Comparison of ENCODE assay signal across 8 cellular contexts in genomic region chr12:6662906-6663742, GRCh38. TPM values are rescaled to one million over a fixed set of nuclear protein-coding genes. Genes with fewer than 3 reads are reported as not detected.
DNase-seq lines count a peak whose midpoint lies in the region; FAIRE-seq and TF ChIP-seq lines count a peak whose summit lies in the region.

TSS of gene ING4 (minus strand) at chr12:6663119. CDS start at chr12:6663101, 18 bp downstream.

- no peaks in the 10 kb centered on the region for H3K9me3 ChIP-seq in neuronal stem cell (replicated peaks in 1 of 2; ENCODE audit: control insufficient read depth in 2 of 2, insufficient read depth in 1 of 2, low read depth in 1 of 2, low read length in 2 of 2)

- no peak within 1 kb of the TSS for H3K4ac ChIP-seq in neuronal stem cell (ENCODE audit: low read length)

- peak within 1 kb of the TSS; percentile 82 for H3K9ac ChIP-seq in neuronal stem cell (ENCODE audit: low read depth, low read length, poor library complexity)

- H3K27me3 Mint-ChIP-seq in activated naive CD4-positive, alpha-beta T cell treated with anti-CD3 and anti-CD28 coated beads for 36 hours (ENCODE audit: low read depth), result no peaks in the 10 kb centered on the region

- CTCF ChIA-PET in activated naive CD4-positive, alpha-beta T cell treated with anti-CD3 and anti-CD28 coated beads for 36 hours (lab: Charles Lee), result interaction anchor here (1.1 to 3.0 kb wide), 2 partner anchors 43 to 102 kb away, joined by 6 to 20 read pairs; no protein-coding TSS in a partner anchor

- peak within 1 kb of the TSS; percentile 94 for H3K18ac ChIP-seq in neuronal stem cell (ENCODE audit: low read length)

- no peak within 1 kb of the TSS for H4K8ac ChIP-seq in neuronal stem cell (ENCODE audit: low read depth, low read length)

- H2AK5ac ChIP-seq in neuronal stem cell (ENCODE audit: low read depth, low read length), result peak within 1 kb of the TSS; percentile 3

- intact Hi-C loops in activated naive CD4-positive, alpha-beta T cell treated with anti-CD3 and anti-CD28 coated beads for 36 hours (cut with micrococcal nuclease), result loop anchor here (1.0 kb wide), 12 partner anchors 21 to 307 kb away; partner anchors contain the start of genes CD4, CHD4, COPS7A and EMG1

- peak within 1 kb of the TSS; percentile 86 for H3K4me3 Mint-ChIP-seq in activated naive CD4-positive, alpha-beta T cell treated with anti-CD3 and anti-CD28 coated beads for 36 hours

- no peaks in the 10 kb centered on the region for H3K9me3 Mint-ChIP-seq in activated naive CD4-positive, alpha-beta T cell treated with anti-CD3 and anti-CD28 coated beads for 36 hours

- H2AFZ ChIP-seq in neuronal stem cell (ENCODE audit: low read length), result peak within 1 kb of the TSS; percentile 74

- peak within 1 kb of the TSS; percentile 88 for H3K4me3 ChIP-seq in HFF-Myc (replicated peaks; ENCODE audit: low read depth, low read length)
- H3K4me3 ChIP-seq in neuronal stem cell (ENCODE audit: low read length in 2 of 2), result peak within 1 kb of the TSS; percentile 74 to 94

- no peaks in the 10 kb centered on the region for H3K27me3 ChIP-seq in neuronal stem cell (ENCODE audit: control insufficient read depth in 3 of 3, insufficient read depth in 3 of 3, low read depth in 1 of 3, low read length in 3 of 3)

- DNase-seq in GM03348 (ENCODE audit: low spot score), result peak; percentile 98
- peak; percentile 99 for DNase-seq in HFF-Myc (ENCODE audit: extremely low read depth, low read depth)
- DNase-seq in NAMALWA (ENCODE audit: low spot score), result peak; percentile 100
- DNase-seq in SK-N-DZ (ENCODE audit: low spot score), result peak; percentile 100
- DNase-seq in activated naive CD4-positive, alpha-beta T cell treated with anti-CD3 and anti-CD28 coated beads for 36 hours, result peak; percentile 99
- DNase-seq in frontal cortex (ENCODE audit: low spot score in 2 of 2), result peak; percentile 96 to 98
- peak; percentile 97 for DNase-seq in neuronal stem cell (ENCODE audit: low spot score)

- H2BK12ac ChIP-seq in neuronal stem cell (ENCODE audit: low read length), result no peak within 1 kb of the TSS

- H2BK15ac ChIP-seq in neuronal stem cell (ENCODE audit: low read length), result no peak within 1 kb of the TSS

- peak within 1 kb of the TSS; percentile 27 for H3K27ac ChIP-seq in neuronal stem cell (replicated peaks; ENCODE audit: low read length)

- peak; percentile 98 for FAIRE-seq in frontal cortex (lab: Jason Lieb, UNC)

- H3K4me1 Mint-ChIP-seq in activated naive CD4-positive, alpha-beta T cell treated with anti-CD3 and anti-CD28 coated beads for 36 hours (ENCODE audit: low read depth), result peaks cover 25% of the 10 kb centered on the region

- H3K79me1 ChIP-seq in neuronal stem cell (ENCODE audit: low read depth, low read length), result peaks cover 13% of the 10 kb centered on the region

- no peak for TF ChIP-seq CTCF in HFF-Myc (IDR thresholded peaks at IDR 0.05; ENCODE audit: low read depth, low read length, missing control alignments)
- TF ChIP-seq CTCF in subcutaneous adipose tissue (IDR thresholded peaks at IDR 0.05; ENCODE audit: low read depth), result no peak

- no CpG with 5 or more reads among the region's 37 CpGs for WGBS in neuronal stem cell (ENCODE audit: extremely low coverage in 2 of 2, insufficient read length in 2 of 2, insufficient replicate concordance in 1 of 2), 2 donors

- H2BK5ac ChIP-seq in neuronal stem cell (ENCODE audit: low read length), result peak within 1 kb of the TSS; percentile 92

- H3K36me3 ChIP-seq in neuronal stem cell (replicated peaks in 1 of 2; ENCODE audit: control insufficient read depth in 2 of 2, insufficient read depth in 2 of 2, low read length in 2 of 2), result peaks cover 13 to 40% of the 10 kb centered on the region in 2 donors

- H3K36me3 Mint-ChIP-seq in activated naive CD4-positive, alpha-beta T cell treated with anti-CD3 and anti-CD28 coated beads for 36 hours (ENCODE audit: low read depth), result peaks cover 10% of the 10 kb centered on the region

- H2BK120ac ChIP-seq in neuronal stem cell (ENCODE audit: low read depth, low read length), result no peak within 1 kb of the TSS

- H4K91ac ChIP-seq in neuronal stem cell (ENCODE audit: low read depth, low read length, poor library complexity), result no peak within 1 kb of the TSS

- H3K14ac ChIP-seq in neuronal stem cell (ENCODE audit: low read length), result no peak within 1 kb of the TSS

- H3K4me2 ChIP-seq in neuronal stem cell (ENCODE audit: insufficient read depth, low read length, poor library complexity, severe bottlenecking), result peak within 1 kb of the TSS; percentile 79

- H3K4me1 ChIP-seq in neuronal stem cell (ENCODE audit: control insufficient read depth in 2 of 2, insufficient read depth in 1 of 2, low read depth in 1 of 2, low read length in 2 of 2), result peaks cover 0 to 5% of the 10 kb centered on the region in 2 donors

- H3K27ac Mint-ChIP-seq in activated naive CD4-positive, alpha-beta T cell treated with anti-CD3 and anti-CD28 coated beads for 36 hours, result peak within 1 kb of the TSS; percentile 88

- H3K23ac ChIP-seq in neuronal stem cell (ENCODE audit: low read depth, low read length, poor library complexity), result no peak within 1 kb of the TSS

RNA-seq across cellular contexts. Expression of gene ING4, which starts in this region (rescaled TPM):
- polyA plus RNA-seq in SK-N-DZ (2014; cell fraction: cytosol; rRNA removed), result 121 and 129 TPM in 2 replicates
- polyA plus RNA-seq in SK-N-DZ (2014; cell fraction: nucleus; rRNA removed), result 381 and 391 TPM in 2 replicates
- 10 to 100 TPM; 17.3 to 17.8 TPM for total RNA-seq in activated naive CD4-positive, alpha-beta T cell treated with anti-CD3 and anti-CD28 coated beads for 36 hours
- total RNA-seq in frontal cortex (81.9 TPM), subcutaneous adipose tissue (10 to 100 TPM; 13.4 to 52.9 (median 41.4) TPM)
- 81.5 TPM for polyA plus RNA-seq in neuronal stem cell (2013, experiment 1 of 2)
- 78.5 TPM for polyA plus RNA-seq in neuronal stem cell (2013, experiment 2 of 2)

Comparison
In these comparisons a context has a peak if more than half of its experiments do, and no peak if none do; other contexts are left out.
1. Peak in every context shown above with its lines: DNase-seq, H3K4me3 ChIP-seq and H3K27ac ChIP-seq.